Comparison of ENCODE assay signal across 34 cellular contexts in genomic region chr3:112053229-112053628, GRCh38. TPM values are rescaled to one million over a fixed set of nuclear protein-coding genes. Genes with fewer than 3 reads are reported as not detected.
"Had no signal": no experiment of that assay in that cellular context is flagged by ENCODE, and none has a peak within 500 bp of the region (broad histone marks: within the 10 kb centered on the region; RNA-seq: fewer than 3 reads in every experiment).

No MANE protein-coding gene starts in this region.

- H3K36me3 ChIP-seq: gastroesophageal sphincter, heart left ventricle, ovary, sigmoid colon, tibial artery had no signal

- H3K4me3 ChIP-seq: gastroesophageal sphincter, heart left ventricle, hepatocyte, lung, ovary, psoas muscle, sigmoid colon, testis, tibial artery had no signal

- H3K9me3 Mint-ChIP-seq: effector memory CD8-positive, alpha-beta T cell; memory B cell; naive thymus-derived CD4-positive, alpha-beta T cell; nephron; stimulated activated effector memory CD8-positive, alpha-beta T cell treated with anti-CD3 and anti-CD28 coated beads, Interleukin-12 subunit alpha, Interleukin-12 subunit beta, amount 100 ng/mL, for 72 hours; type B pancreatic cell had no signal

- FAIRE-seq: kidney, urothelium cell line had no signal

- H3K4me1 ChIP-seq: gastroesophageal sphincter, heart left ventricle, psoas muscle, sigmoid colon, testis, tibial artery had no signal

- H3K27ac ChIP-seq: epithelial cell of prostate, gastroesophageal sphincter, heart left ventricle, hepatocyte, ovary, psoas muscle, sigmoid colon, testis, tibial artery had no signal

- H3K79me2 ChIP-seq: hepatocyte had no signal

- H3K4me2 ChIP-seq: hepatocyte had no signal

- H3K4me3 Mint-ChIP-seq: effector memory CD8-positive, alpha-beta T cell; memory B cell; naive thymus-derived CD4-positive, alpha-beta T cell; nephron; stimulated activated effector memory CD8-positive, alpha-beta T cell treated with anti-CD3 and anti-CD28 coated beads, Interleukin-12 subunit alpha, Interleukin-12 subunit beta, amount 100 ng/mL, for 72 hours; type B pancreatic cell had no signal

- H3K4me1 Mint-ChIP-seq: memory B cell, nephron had no signal

- H2AFZ ChIP-seq: hepatocyte had no signal

- DNase-seq: cortex of kidney; effector memory CD8-positive, alpha-beta T cell; foreskin fibroblast; heart left ventricle; kidney; midbrain; naive thymus-derived CD4-positive, alpha-beta T cell; occipital lobe; ovary; posterior cingulate gyrus; psoas muscle; right cardiac atrium; sigmoid colon; stimulated activated CD4-positive, alpha-beta T cell treated with anti-CD3 and anti-CD28 coated beads, Interleukin-2, amount 100 ng/mL, for 24 hours; stimulated activated CD4-positive, alpha-beta T cell treated with anti-CD3 and anti-CD28 coated beads, Interleukin-4, amount 100 ng/mL, for 24 hours; stimulated activated naive CD8-positive, alpha-beta T cell treated with anti-CD3 and anti-CD28 coated beads, Interleukin-15, Interleukin-2, amounts not matched to agents 100 U/mL and 50 U/mL, for 24 hours; substantia nigra; testis; tibial artery had no signal

- H3K27ac Mint-ChIP-seq: memory B cell; naive thymus-derived CD4-positive, alpha-beta T cell; nephron; stimulated activated effector memory CD8-positive, alpha-beta T cell treated with anti-CD3 and anti-CD28 coated beads, Interleukin-12 subunit alpha, Interleukin-12 subunit beta, amount 100 ng/mL, for 72 hours; type B pancreatic cell had no signal

- H3K36me3 Mint-ChIP-seq: memory B cell; naive thymus-derived CD4-positive, alpha-beta T cell; stimulated activated effector memory CD8-positive, alpha-beta T cell treated with anti-CD3 and anti-CD28 coated beads, Interleukin-12 subunit alpha, Interleukin-12 subunit beta, amount 100 ng/mL, for 72 hours; type B pancreatic cell had no signal

- H3K27me3 ChIP-seq: gastroesophageal sphincter, hepatocyte, ovary, sigmoid colon, testis, tibial artery had no signal

- H3K9me3 ChIP-seq: gastroesophageal sphincter, heart left ventricle, ovary, psoas muscle, sigmoid colon, testis, tibial artery had no signal

RNA-seq across cellular contexts. Expression of gene TMPRSS7, which starts 18.7 kb away (rescaled TPM):
- total RNA-seq: dermis microvascular lymphatic vessel endothelial cell; esophagus mucosa; gastroesophageal sphincter; heart left ventricle; hepatocyte; kidney; left lobe of liver; liver; naive thymus-derived CD4-positive, alpha-beta T cell; psoas muscle; right cardiac atrium; sigmoid colon; skeletal muscle tissue had no signal
- polyA plus RNA-seq: heart left ventricle, liver, ovary, psoas muscle, right cardiac atrium had no signal

RNA-seq across cellular contexts. Expression of gene TAGLN3, which starts 54.5 kb away (rescaled TPM):
- total RNA-seq: dermis microvascular lymphatic vessel endothelial cell, esophagus mucosa, left lobe of liver, liver, mucosa of gallbladder, ovary, psoas muscle had no signal
- polyA plus RNA-seq: liver; naive thymus-derived CD4-positive, alpha-beta T cell had no signal
